In the genomic region with DNA sequence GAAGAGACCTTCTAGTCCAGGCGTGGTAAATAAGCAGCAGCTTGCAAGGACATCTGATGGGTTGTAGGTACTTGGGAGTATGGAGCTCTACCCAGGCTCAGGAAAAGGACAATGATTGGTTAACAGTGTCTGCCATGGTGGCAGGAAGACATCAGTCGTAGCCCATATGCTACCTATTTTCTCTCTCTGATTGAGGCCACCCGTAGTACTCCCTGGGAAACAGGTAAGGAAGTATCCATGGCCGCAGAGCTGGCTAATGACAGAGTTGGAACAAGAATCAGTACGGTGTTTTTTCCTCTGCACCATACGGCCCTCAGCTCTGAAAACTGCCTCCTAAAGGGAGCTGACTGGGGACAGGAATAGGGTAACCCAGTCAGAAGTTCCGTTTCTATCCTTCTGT, we compare ENCODE assay signal across 17 cellular contexts.
DNase-seq lines count a peak whose midpoint lies in the region; ATAC-seq and TF ChIP-seq lines count a peak whose summit lies in the region.
"Had no signal": no experiment of that assay in that cellular context is flagged by ENCODE, and none has a peak within 500 bp of the region (broad histone marks: within the 10 kb centered on the region; RNA-seq: fewer than 3 reads in every experiment).

No MANE protein-coding gene starts in this region.

- no peaks in the 10 kb centered on the region for H3K36me3 ChIP-seq in endodermal cell (ENCODE audit: control insufficient read depth, insufficient read depth, low read length)
- H3K36me3 ChIP-seq: BLaER1 had no signal

- TF ChIP-seq CTCF in endodermal cell (conservative IDR thresholded peaks at IDR 0.05) (no peak), mesothelial cell of epicardium (IDR thresholded peaks at IDR 0.05; ENCODE audit: unreplicated experiment) (no peak)

- 92 to 98% methylated on average over 5 to 7 of the region's 7 CpGs for WGBS in endodermal cell (ENCODE audit: insufficient coverage in 1 of 2, insufficient read length in 1 of 2), 2 experiments

- no peak overlapping the region for H3K4me3 ChIP-seq in endodermal cell (ENCODE audit: low read length)
- H3K4me3 ChIP-seq: BLaER1 had no signal

- peaks cover 3% of the 10 kb centered on the region for H3K9me3 ChIP-seq in endodermal cell (ENCODE audit: control insufficient read depth, low read length)
- H3K9me3 ChIP-seq: BLaER1, Caco-2 had no signal

- DNase-seq in G401 (ENCODE audit: low spot score) = peak; percentile 82
- peak; percentile 79 for DNase-seq in cerebellar cortex (ENCODE audit: low spot score)
- peak; percentile 25 for DNase-seq in endodermal cell
- DNase-seq in mesothelial cell of epicardium (ENCODE audit: low spot score in 2 of 2, unreplicated experiment in 2 of 2) = no peak
- no peak for DNase-seq in activated T-cell treated with anti-CD3 and anti-CD28 coated beads, Interleukin-2, amount 50 U/mL, for 24 hours
- no peak for DNase-seq in AG08395 (ENCODE audit: low spot score)
- no peak for DNase-seq in A172 (ENCODE audit: low spot score)
- DNase-seq: AML-193; Caco-2; CD8-positive, alpha-beta memory T cell; GOT3; HCEC 1CT; HFFc6; KBM-7 had no signal

- H3K36me3 Mint-ChIP-seq in endodermal cell (ENCODE audit: low read depth) = no peaks in the 10 kb centered on the region
- H3K36me3 Mint-ChIP-seq in mesothelial cell of epicardium = no peaks in the 10 kb centered on the region
- no peaks in the 10 kb centered on the region for H3K36me3 Mint-ChIP-seq in activated T-cell treated with anti-CD3 and anti-CD28 coated beads, Interleukin-2, amount 50 U/mL, for 24 hours (ENCODE audit: low read depth)

- no peak overlapping the region for H3K4me3 Mint-ChIP-seq in endodermal cell
- H3K4me3 Mint-ChIP-seq in mesothelial cell of epicardium = no peak overlapping the region
- no peak overlapping the region for H3K4me3 Mint-ChIP-seq in activated T-cell treated with anti-CD3 and anti-CD28 coated beads, Interleukin-2, amount 50 U/mL, for 24 hours
- H3K4me3 Mint-ChIP-seq: CD8-positive, alpha-beta memory T cell; HFFc6 had no signal

- H3K4me1 Mint-ChIP-seq in endodermal cell (peaks cover 31% of the 10 kb centered on the region), mesothelial cell of epicardium (peaks cover 7% of the 10 kb centered on the region)
- no peaks in the 10 kb centered on the region for H3K4me1 Mint-ChIP-seq in activated T-cell treated with anti-CD3 and anti-CD28 coated beads, Interleukin-2, amount 50 U/mL, for 24 hours (ENCODE audit: low read depth)
- H3K4me1 Mint-ChIP-seq: CD8-positive, alpha-beta memory T cell had no signal

- in situ Hi-C loops in G401 (cut with HindIII; ENCODE audit: low sequenced_read_pairs) = no loop called here

- H3K4me1 ChIP-seq in endodermal cell (ENCODE audit: control insufficient read depth, insufficient read depth, low read length) = peaks cover 7% of the 10 kb centered on the region
- H3K4me1 ChIP-seq: BLaER1 had no signal

- H3K27me3 Mint-ChIP-seq in endodermal cell (ENCODE audit: insufficient read depth) = no peaks in the 10 kb centered on the region
- H3K27me3 Mint-ChIP-seq in mesothelial cell of epicardium (ENCODE audit: low read depth) = no peaks in the 10 kb centered on the region
- no peaks in the 10 kb centered on the region for H3K27me3 Mint-ChIP-seq in activated T-cell treated with anti-CD3 and anti-CD28 coated beads, Interleukin-2, amount 50 U/mL, for 24 hours

- no peak overlapping the region for H3K27ac ChIP-seq in endodermal cell (ENCODE audit: low read depth, low read length)
- H3K27ac ChIP-seq: BLaER1, HL-60 had no signal

- H3K27ac Mint-ChIP-seq in endodermal cell = no peak overlapping the region
- H3K27ac Mint-ChIP-seq in mesothelial cell of epicardium = peak overlapping the region; percentile 22
- H3K27ac Mint-ChIP-seq in activated T-cell treated with anti-CD3 and anti-CD28 coated beads, Interleukin-2, amount 50 U/mL, for 24 hours = no peak overlapping the region
- H3K27ac Mint-ChIP-seq: CD8-positive, alpha-beta memory T cell; HFFc6 had no signal

- no peak for ATAC-seq in HG03354 (IDR thresholded peaks at IDR 0.05; ENCODE audit: poor library complexity, severe bottlenecking, unreplicated experiment)

- H3K9ac ChIP-seq in endodermal cell (ENCODE audit: extremely low read depth, low read length, poor library complexity, severe bottlenecking) = no peak overlapping the region
- H3K9ac ChIP-seq: BLaER1 had no signal

- peaks cover 2% of the 10 kb centered on the region for H3K9me3 Mint-ChIP-seq in endodermal cell
- peaks cover 3% of the 10 kb centered on the region for H3K9me3 Mint-ChIP-seq in mesothelial cell of epicardium
- no peaks in the 10 kb centered on the region for H3K9me3 Mint-ChIP-seq in activated T-cell treated with anti-CD3 and anti-CD28 coated beads, Interleukin-2, amount 50 U/mL, for 24 hours
- H3K9me3 Mint-ChIP-seq: CD8-positive, alpha-beta memory T cell; HFFc6 had no signal

- H3K27me3 ChIP-seq in endodermal cell (ENCODE audit: control insufficient read depth, insufficient read depth, low read length, poor library complexity, severe bottlenecking) = no peaks in the 10 kb centered on the region
- H3K27me3 ChIP-seq: BLaER1 had no signal

Comparison
In these comparisons a context has a peak if more than half of its experiments do, and no peak if none do; other contexts are left out.
1. DNase-seq: peak in G401 (single experiment), cerebellar cortex (single experiment) and endodermal cell (single experiment); none in mesothelial cell of epicardium (0 of 2), activated T-cell treated with anti-CD3 and anti-CD28 coated beads, Interleukin-2, amount 50 U/mL, for 24 hours (single experiment), AG08395 (single experiment) and A172 (single experiment).